In genomic region chr3:194983620-194984019, GRCh38 we compare ENCODE assay signal across 17 cellular contexts.
DNase-seq lines count a peak whose midpoint lies in the region; ATAC-seq and TF ChIP-seq lines count a peak whose summit lies in the region.
"Had no signal": no experiment of that assay in that cellular context is flagged by ENCODE, and none has a peak within 500 bp of the region (broad histone marks: within the 10 kb centered on the region; RNA-seq: fewer than 3 reads in every experiment).

No MANE protein-coding gene starts in this region.

- no peaks in the 10 kb centered on the region; the same call in 1 of the 2 replicates for H3K9me3 ChIP-seq in BE2C
- no peaks in the 10 kb centered on the region for H3K9me3 ChIP-seq in testis
- H3K9me3 ChIP-seq: BLaER1 had no signal

- H3K4me3 ChIP-seq in BE2C (ENCODE audit: low read depth, low read length) (no peak overlapping the region), coronary artery (no peak overlapping the region), testis (no peak overlapping the region)
- H3K4me3 ChIP-seq: BLaER1, GM23248 had no signal

- DNase-seq in activated CD8-positive, alpha-beta memory T cell treated with anti-CD3 and anti-CD28 coated beads for 24 hours: peak; percentile 41
- DNase-seq in activated CD8-positive, alpha-beta memory T cell treated with anti-CD3 and anti-CD28 coated beads, Interleukin-2, amount 50 U/mL, for 48 hours: no peak
- DNase-seq in BE2C (peak; percentile 50), coronary artery (ENCODE audit: low spot score) (peak; percentile 36), left lobe of liver (ENCODE audit: low spot score) (peak; percentile 18), GM19238 (ENCODE audit: insufficient read length, low spot score) (no peak), testis (no peak)
- DNase-seq in activated CD4-positive, alpha-beta T cell treated with anti-CD3 and anti-CD28 coated beads, Interleukin-2, amount 10 ng/mL, durations not matched to agents 24 days and 14 days: no peak
- DNase-seq: Caco-2; CD4-positive, CD25-positive, alpha-beta regulatory T cell; DMS153; DND-41; GM23248; H7; HCEC 1CT had no signal

- TF ChIP-seq POLR2A in testis (IDR thresholded peaks at IDR 0.05): no peak

- intact Hi-C loops in activated CD4-positive, alpha-beta T cell treated with anti-CD3 and anti-CD28 coated beads, Interleukin-2, amount 10 ng/mL, durations not matched to agents 24 days and 14 days (cut with micrococcal nuclease): no loop called here
- intact Hi-C loops in testis (cut with DNase I; ENCODE audit: low total_unique reads): no loop called here

- H3K4me1 ChIP-seq in BE2C: peaks cover 7% of the 10 kb centered on the region
- peaks cover 7% of the 10 kb centered on the region for H3K4me1 ChIP-seq in testis
- H3K4me1 ChIP-seq: Caco-2 had no signal

- H3K4me1 Mint-ChIP-seq in activated CD4-positive, alpha-beta T cell treated with anti-CD3 and anti-CD28 coated beads, Interleukin-2, amount 10 ng/mL, durations not matched to agents 24 days and 14 days: no peaks in the 10 kb centered on the region
- H3K4me1 Mint-ChIP-seq: CD4-positive, CD25-positive, alpha-beta regulatory T cell had no signal

- no peaks in the 10 kb centered on the region for H3K27me3 ChIP-seq in BE2C
- H3K27me3 ChIP-seq in testis: no peaks in the 10 kb centered on the region
- H3K27me3 ChIP-seq: BLaER1 had no signal

- H3K9me3 Mint-ChIP-seq in activated CD4-positive, alpha-beta T cell treated with anti-CD3 and anti-CD28 coated beads, Interleukin-2, amount 10 ng/mL, durations not matched to agents 24 days and 14 days: no peaks in the 10 kb centered on the region

- TF ChIP-seq CTCF in BE2C (IDR thresholded peaks at IDR 0.05; ENCODE audit: low read depth, low read length): no peak
- TF ChIP-seq CTCF in coronary artery (IDR thresholded peaks at IDR 0.05): no peak
- TF ChIP-seq CTCF in testis (IDR thresholded peaks at IDR 0.05): no peak

- no peak for ATAC-seq in left lobe of liver
- ATAC-seq: CD8-positive, alpha-beta T cell had no signal

- WGBS in testis, 2 donors: 90 to 98% methylated on average over 1 to 2 of the region's 2 CpGs

- H3K27ac ChIP-seq in coronary artery (no peak overlapping the region), testis (no peak overlapping the region)
- H3K27ac ChIP-seq: BLaER1, GM23248 had no signal

- no peaks in the 10 kb centered on the region for H3K36me3 Mint-ChIP-seq in activated CD4-positive, alpha-beta T cell treated with anti-CD3 and anti-CD28 coated beads, Interleukin-2, amount 10 ng/mL, durations not matched to agents 24 days and 14 days (ENCODE audit: low read depth)
- H3K36me3 Mint-ChIP-seq: CD4-positive, CD25-positive, alpha-beta regulatory T cell; CD8-positive, alpha-beta T cell had no signal

- H3K27ac Mint-ChIP-seq in activated CD4-positive, alpha-beta T cell treated with anti-CD3 and anti-CD28 coated beads, Interleukin-2, amount 10 ng/mL, durations not matched to agents 24 days and 14 days: no peak overlapping the region
- H3K27ac Mint-ChIP-seq: CD4-positive, CD25-positive, alpha-beta regulatory T cell; CD8-positive, alpha-beta T cell had no signal

- peaks cover 29% of the 10 kb centered on the region for H3K27me3 Mint-ChIP-seq in activated CD4-positive, alpha-beta T cell treated with anti-CD3 and anti-CD28 coated beads, Interleukin-2, amount 10 ng/mL, durations not matched to agents 24 days and 14 days

- H3K36me3 ChIP-seq in BE2C: no peaks in the 10 kb centered on the region
- H3K36me3 ChIP-seq in testis (ENCODE audit: low read depth, missing control alignments): no peaks in the 10 kb centered on the region
- H3K36me3 ChIP-seq: BLaER1 had no signal

- H3K4me3 Mint-ChIP-seq in activated CD4-positive, alpha-beta T cell treated with anti-CD3 and anti-CD28 coated beads, Interleukin-2, amount 10 ng/mL, durations not matched to agents 24 days and 14 days: no peak overlapping the region
- H3K4me3 Mint-ChIP-seq: CD4-positive, CD25-positive, alpha-beta regulatory T cell; CD8-positive, alpha-beta T cell had no signal

Comparison
In these comparisons a context has a peak if more than half of its experiments do, and no peak if none do; other contexts are left out.
1. DNase-seq: peak in activated CD8-positive, alpha-beta memory T cell treated with anti-CD3 and anti-CD28 coated beads for 24 hours (single experiment), BE2C (single experiment), coronary artery (single experiment) and left lobe of liver (single experiment); none in activated CD8-positive, alpha-beta memory T cell treated with anti-CD3 and anti-CD28 coated beads, Interleukin-2, amount 50 U/mL, for 48 hours (single experiment), activated CD4-positive, alpha-beta T cell treated with anti-CD3 and anti-CD28 coated beads, Interleukin-2, amount 10 ng/mL, durations not matched to agents 24 days and 14 days (single experiment), GM19238 (single experiment) and testis (single experiment).